Comparison of ENCODE assay signal across 8 cellular contexts in genomic region chr20:43916875-43917371, GRCh38. TPM values are rescaled to one million over a fixed set of nuclear protein-coding genes. Genes with fewer than 3 reads are reported as not detected.
DNase-seq lines count a peak whose midpoint lies in the region; ATAC-seq and TF ChIP-seq lines count a peak whose summit lies in the region.

No MANE protein-coding gene starts in this region.

- peak; percentile 43 for DNase-seq in activated naive CD4-positive, alpha-beta T cell treated with anti-CD3 and anti-CD28 coated beads for 36 hours
- DNase-seq in activated naive CD4-positive, alpha-beta T cell (lab: John Stamatoyannopoulos, UW), result no peak
- DNase-seq in SJSA1 (ENCODE audit: low read depth in 1 of 2, low spot score in 2 of 2), result peak in 1 of 2 experiments; percentile 55
- DNase-seq in fibroblast of pulmonary artery (ENCODE audit: low read depth), result peak; percentile 24
- no peak for DNase-seq in thoracic aorta (ENCODE audit: low spot score)
- no peak for DNase-seq in nucleus accumbens (lab: John Stamatoyannopoulos, UW)

- peaks cover 2% of the 10 kb centered on the region for H3K36me3 Mint-ChIP-seq in activated naive CD4-positive, alpha-beta T cell treated with anti-CD3 and anti-CD28 coated beads for 36 hours (ENCODE audit: low read depth)

- no peaks in the 10 kb centered on the region for H3K9me3 ChIP-seq in SJSA1 (replicated peaks)
- peaks cover 14% of the 10 kb centered on the region for H3K9me3 ChIP-seq in thoracic aorta

- peaks cover 14% of the 10 kb centered on the region for H3K9me3 Mint-ChIP-seq in activated naive CD4-positive, alpha-beta T cell treated with anti-CD3 and anti-CD28 coated beads for 36 hours

- TF ChIP-seq CTCF in fibroblast of pulmonary artery (IDR thresholded peaks at IDR 0.05; ENCODE audit: low read length, missing control alignments) (no peak), thoracic aorta (IDR thresholded peaks at IDR 0.05) (no peak)

- H3K27ac Mint-ChIP-seq in activated naive CD4-positive, alpha-beta T cell treated with anti-CD3 and anti-CD28 coated beads for 36 hours, result no peak overlapping the region

- CTCF ChIA-PET in activated naive CD4-positive, alpha-beta T cell treated with anti-CD3 and anti-CD28 coated beads for 36 hours (lab: Charles Lee), result interaction anchor here (1.1 to 1.4 kb wide), 2 partner anchors 57 to 166 kb away, joined by 3 to 4 read pairs; no protein-coding TSS in a partner anchor

- H3K36me3 ChIP-seq in SJSA1 (peaks cover 20% of the 10 kb centered on the region), thoracic aorta (no peaks in the 10 kb centered on the region)

- H3K4me1 ChIP-seq in SJSA1 (replicated peaks) (peaks cover 44% of the 10 kb centered on the region), thoracic aorta (ENCODE audit: control insufficient read depth in 1 of 2, low read depth in 2 of 2) (peaks cover 0 to 13% of the 10 kb centered on the region in 2 donors)

- H3K27ac ChIP-seq in SJSA1, result 0 out of 2 replicates have a peak overlapping the region, but pooled peaks have one; percentile 15
- no peak overlapping the region for H3K27ac ChIP-seq in thoracic aorta

- H3K4me1 Mint-ChIP-seq in activated naive CD4-positive, alpha-beta T cell treated with anti-CD3 and anti-CD28 coated beads for 36 hours (ENCODE audit: low read depth), result peaks cover 26% of the 10 kb centered on the region

- ATAC-seq in thoracic aorta (ENCODE audit: insufficient number of reproducible peaks, low FRiP score, low read depth) (no peak), HG03280 (IDR thresholded peaks at IDR 0.05; ENCODE audit: unreplicated experiment) (no peak), GM21723 (IDR thresholded peaks at IDR 0.05; ENCODE audit: unreplicated experiment) (no peak)

- no peak overlapping the region for H3K4me3 Mint-ChIP-seq in activated naive CD4-positive, alpha-beta T cell treated with anti-CD3 and anti-CD28 coated beads for 36 hours

- H3K27me3 ChIP-seq in SJSA1 (replicated peaks) (no peaks in the 10 kb centered on the region), thoracic aorta (replicated peaks; ENCODE audit: insufficient read depth) (no peaks in the 10 kb centered on the region)

- intact Hi-C loops in activated naive CD4-positive, alpha-beta T cell treated with anti-CD3 and anti-CD28 coated beads for 36 hours (cut with micrococcal nuclease), result loop anchor here (2.0 kb wide), 1 partner anchor 166 kb away; no protein-coding TSS in a partner anchor

- peaks cover 45% of the 10 kb centered on the region for H3K27me3 Mint-ChIP-seq in activated naive CD4-positive, alpha-beta T cell treated with anti-CD3 and anti-CD28 coated beads for 36 hours (ENCODE audit: low read depth)

- peak overlapping the region; percentile 61 for H3K4me3 ChIP-seq in SJSA1
- H3K4me3 ChIP-seq in fibroblast of pulmonary artery (replicated peaks; ENCODE audit: low read depth, low read length), result peak overlapping the region; percentile 65
- H3K4me3 ChIP-seq in thoracic aorta, result peak overlapping the region; percentile 79

RNA-seq across cellular contexts. Expression of gene TOX2, which starts 2.3 kb away (rescaled TPM):
- 1 to 10 TPM; 1.2 to 1.6 TPM for total RNA-seq in activated naive CD4-positive, alpha-beta T cell treated with anti-CD3 and anti-CD28 coated beads for 36 hours
- total RNA-seq in SJSA1 (2014; rRNA removed; shearing (Covaris generic)), result 6.2 TPM in 2 replicates
- total RNA-seq in thoracic aorta, result 10 to 100 TPM in 1 of 2 donors, 1 to 10 TPM in 1; 4.2 to 14.6 TPM

Comparison
In these comparisons a context has a peak if more than half of its experiments do, and no peak if none do; other contexts are left out.
1. DNase-seq: peak in activated naive CD4-positive, alpha-beta T cell treated with anti-CD3 and anti-CD28 coated beads for 36 hours (single experiment) and fibroblast of pulmonary artery (single experiment); none in activated naive CD4-positive, alpha-beta T cell (0 of 4), thoracic aorta (single experiment) and nucleus accumbens (0 of 56).
2. Peak in every context shown above with its lines, with median percentiles within 50 percentile points of each other: H3K4me3 ChIP-seq.